Comparison of ENCODE assay signal across 9 cellular contexts in the genomic region with DNA sequence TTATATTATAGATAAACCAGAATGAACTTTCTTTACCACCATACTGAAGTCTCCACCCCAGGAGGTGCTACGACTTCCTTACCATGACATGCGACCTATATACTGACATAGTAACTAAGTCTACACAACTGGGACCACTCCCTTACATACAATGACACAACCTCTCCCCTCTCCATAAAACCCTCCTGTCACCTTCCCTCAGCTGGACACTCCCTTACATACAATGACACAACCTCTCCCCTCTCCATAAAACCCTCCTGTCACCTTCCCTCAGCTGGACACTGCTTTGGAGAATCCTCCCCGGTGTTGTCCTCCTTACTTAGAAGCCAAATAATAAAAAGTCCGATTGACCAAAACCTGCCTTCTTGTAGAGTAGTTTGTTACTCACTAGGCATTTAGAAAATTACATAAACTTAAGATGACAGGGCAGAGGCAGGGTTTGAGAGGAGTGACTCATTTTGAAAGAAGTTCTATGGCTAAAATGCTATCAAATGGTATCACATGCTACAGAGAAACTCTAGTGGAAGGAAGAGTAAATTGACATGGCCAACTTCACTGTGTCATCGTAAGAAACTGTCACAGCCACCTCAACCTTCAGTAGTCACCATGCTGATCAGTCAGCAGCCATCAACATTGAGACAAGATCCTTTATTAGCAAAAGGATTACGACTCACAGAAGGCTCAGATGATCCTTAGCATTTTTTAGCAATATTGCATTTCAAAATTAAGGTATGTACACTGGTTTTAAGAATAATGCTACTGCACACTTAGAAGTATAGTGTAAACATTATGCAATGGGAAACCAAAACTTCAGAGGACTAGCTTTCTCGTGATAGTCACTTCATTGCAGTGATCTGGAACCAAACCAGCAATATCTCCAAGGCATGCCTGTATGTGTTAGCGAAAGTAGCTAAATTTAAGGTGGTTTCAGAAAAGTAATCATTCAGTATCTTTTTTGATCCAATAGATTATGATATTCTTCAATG. TPM values are rescaled to one million over a fixed set of nuclear protein-coding genes. Genes with fewer than 3 reads are reported as not detected.
DNase-seq lines count a peak whose midpoint lies in the region; ATAC-seq, FAIRE-seq and TF ChIP-seq lines count a peak whose summit lies in the region.
"Had no signal": no experiment of that assay in that cellular context is flagged by ENCODE, and none has a peak within 500 bp of the region (broad histone marks: within the 10 kb centered on the region; RNA-seq: fewer than 3 reads in every experiment).

No MANE protein-coding gene starts in this region.

- ATAC-seq in GM21717 (IDR thresholded peaks at IDR 0.05; ENCODE audit: unreplicated experiment): peak; percentile 82

- H3K27ac Mint-ChIP-seq in endodermal cell: no peak overlapping the region

- CTCF ChIA-PET in RWPE1 (lab: Yijun Ruan, JAX): no interaction called here

- H3K36me3 Mint-ChIP-seq in endodermal cell (ENCODE audit: low read depth): peaks cover 52% of the 10 kb centered on the region

- H3K9me3 ChIP-seq in keratinocyte (ENCODE audit: control insufficient read depth, low read depth, low read length): no peaks in the 10 kb centered on the region
- no peaks in the 10 kb centered on the region for H3K9me3 ChIP-seq in endodermal cell (ENCODE audit: control insufficient read depth, low read length)

- H3K4me1 Mint-ChIP-seq in endodermal cell: no peaks in the 10 kb centered on the region

- H3K27me3 Mint-ChIP-seq in endodermal cell (ENCODE audit: insufficient read depth): no peaks in the 10 kb centered on the region

- H3K79me2 ChIP-seq in keratinocyte (ENCODE audit: control insufficient read depth, insufficient read depth, low read length): peaks cover 26% of the 10 kb centered on the region

- H4K20me1 ChIP-seq in keratinocyte (ENCODE audit: control insufficient read depth, extremely low read depth, insufficient read depth, low read length): no peaks in the 10 kb centered on the region

- H3K4me1 ChIP-seq in keratinocyte (ENCODE audit: control insufficient read depth, extremely low read depth, insufficient read depth, low read length): no peaks in the 10 kb centered on the region
- no peaks in the 10 kb centered on the region for H3K4me1 ChIP-seq in endodermal cell (ENCODE audit: control insufficient read depth, insufficient read depth, low read length)

- no peak for FAIRE-seq in keratinocyte (lab: Jason Lieb, UNC)

- H3K36me3 ChIP-seq in keratinocyte (ENCODE audit: control insufficient read depth in 2 of 2, extremely low read depth in 1 of 2, insufficient read depth in 2 of 2, low read length in 2 of 2) (peaks cover 14 to 20% of the 10 kb centered on the region in 2 experiments), endodermal cell (ENCODE audit: control insufficient read depth, insufficient read depth, low read length) (peaks cover 75% of the 10 kb centered on the region)

- no peaks in the 10 kb centered on the region for H3K27me3 ChIP-seq in keratinocyte (ENCODE audit: control insufficient read depth, extremely low read depth, insufficient read depth, low read length)
- H3K27me3 ChIP-seq in endodermal cell (ENCODE audit: control insufficient read depth, insufficient read depth, low read length, poor library complexity, severe bottlenecking): no peaks in the 10 kb centered on the region

- no peak overlapping the region for H2AFZ ChIP-seq in keratinocyte (ENCODE audit: control insufficient read depth, low read length)

- no peak overlapping the region for H3K4me3 Mint-ChIP-seq in endodermal cell

- DNase-seq in GM03348 (ENCODE audit: low spot score) (peak; percentile 33), RWPE1 (ENCODE audit: low spot score) (peak; percentile 11), keratinocyte (ENCODE audit: low read depth, low spot score) (peak; percentile 9), NCI-H146 treated with DMSO at 0.1 percent for 48 hours (lab: John Stamatoyannopoulos, UW; ENCODE audit: unreplicated experiment) (no peak), NCI-H2107 (lab: John Stamatoyannopoulos, UW) (no peak), NCI-H82 treated with DMSO at 0.1 percent for 48 hours (lab: John Stamatoyannopoulos, UW; ENCODE audit: unreplicated experiment) (no peak), endodermal cell (no peak)
- DNase-seq: stimulated activated CD4-positive, alpha-beta T cell treated with anti-CD3 and anti-CD28 coated beads, Interleukin-4, amount 100 ng/mL, for 4 hours had no signal

- H3K9ac ChIP-seq in keratinocyte (ENCODE audit: control insufficient read depth, extremely low read depth, insufficient read depth, low read length) (no peak overlapping the region), endodermal cell (ENCODE audit: extremely low read depth, low read length, poor library complexity, severe bottlenecking) (no peak overlapping the region)

- POLR2A ChIA-PET in RWPE1 (lab: Yijun Ruan, JAX; ENCODE audit: low non-redundant PET): no interaction called here

- H3K27ac ChIP-seq in RWPE1: no peak overlapping the region
- H3K27ac ChIP-seq in keratinocyte (ENCODE audit: control insufficient read depth, insufficient read depth, low read length): no peak overlapping the region
- H3K27ac ChIP-seq in endodermal cell (ENCODE audit: low read depth, low read length): no peak overlapping the region

- 90 to 100% methylated on average over 3 to 8 of the region's 8 CpGs for whole genome bisulfite sequencing in endodermal cell (ENCODE audit: insufficient coverage in 1 of 2, insufficient read length in 1 of 2), 2 experiments

- no peaks in the 10 kb centered on the region for H3K9me3 Mint-ChIP-seq in endodermal cell

- TF ChIP-seq CTCF in RWPE1 (conservative IDR thresholded peaks at IDR 0.05; ENCODE audit: low read depth) (no peak), keratinocyte (optimal IDR thresholded peaks at IDR 0.05 in 1 of 3, IDR thresholded peaks at IDR 0.05 in 1 of 3, conservative IDR thresholded peaks at IDR 0.05 in 1 of 3; ENCODE audit: extremely low read depth in 1 of 3, insufficient read depth in 2 of 3, low read length in 3 of 3) (no peak), endodermal cell (conservative IDR thresholded peaks at IDR 0.05) (no peak)

- H3K4me3 ChIP-seq in keratinocyte (ENCODE audit: control insufficient read depth in 2 of 3, extremely low read depth in 1 of 3, insufficient read depth in 2 of 3, low read depth in 1 of 3, low read length in 3 of 3) (no peak overlapping the region), endodermal cell (ENCODE audit: low read length) (no peak overlapping the region)

- dilution Hi-C loops in keratinocyte (cut with MboI; ENCODE audit: extremely low pct_ligation_motif_present, low sequenced_read_pairs): no loop called here

- H3K9me1 ChIP-seq in keratinocyte (ENCODE audit: control insufficient read depth, extremely low read depth, insufficient read depth, low read length): no peaks in the 10 kb centered on the region

- no peak overlapping the region for H3K4me2 ChIP-seq in keratinocyte (ENCODE audit: control insufficient read depth, extremely low read depth, insufficient read depth, low read depth, low read length)

RNA-seq across cellular contexts. Expression of a gene that starts 56.4 kb away (rescaled TPM):
- 16.5 to 22.2 TPM (median 16.8 TPM) in 3 replicates for polyA plus RNA-seq in keratinocyte
- 70.0 TPM for polyA plus RNA-seq in keratinocyte (2011; ENCODE audit: low read depth)
- polyA plus RNA-seq in keratinocyte (2011; cell fraction: cytosol; rRNA removed): 7.3 and 15.5 TPM in 2 replicates
- 34.3 and 41.1 TPM in 2 replicates for polyA plus RNA-seq in keratinocyte (2011; cell fraction: nucleus; rRNA removed)
- polyA plus RNA-seq in keratinocyte (2012; ENCODE audit: low replicate concordance): 17.3 and 19.6 TPM in 2 replicates
- polyA minus RNA-seq in keratinocyte: 9.1 to 59.8 TPM (median 30.6 TPM) in 3 replicates
- polyA minus RNA-seq in keratinocyte (2011; cell fraction: cytosol; rRNA and poly(A)+ RNA removed): 26.1 TPM
- polyA minus RNA-seq in keratinocyte (2011; cell fraction: nucleus; rRNA and poly(A)+ RNA removed): 60.4 and 101 TPM in 2 replicates
- 10 to 100 TPM; 36.9 to 41.9 TPM for total RNA-seq in endodermal cell
- 28.4 TPM for polyA plus RNA-seq in endodermal cell (2013, experiment 1 of 2)
- polyA plus RNA-seq in endodermal cell (2013, experiment 2 of 2): 35.5 TPM

Comparison
In these comparisons a context has a peak if more than half of its experiments do, and no peak if none do; other contexts are left out.
1. DNase-seq: peak in GM03348 (single experiment), RWPE1 (single experiment) and keratinocyte (single experiment); none in NCI-H146 treated with DMSO at 0.1 percent for 48 hours (single experiment), NCI-H2107 (single experiment), NCI-H82 treated with DMSO at 0.1 percent for 48 hours (single experiment) and endodermal cell (single experiment).